Comparison of ENCODE assay signal across 2 cellular contexts in genomic region chr22:21609556-21610157, GRCh38. TPM values are rescaled to one million over a fixed set of nuclear protein-coding genes. Genes with fewer than 3 reads are reported as not detected.
"Had no signal": no experiment of that assay in that cellular context is flagged by ENCODE, and none has a peak within 500 bp of the region (broad histone marks: within the 10 kb centered on the region; RNA-seq: fewer than 3 reads in every experiment).

No MANE protein-coding gene starts in this region.

RNA-seq across cellular contexts. Expression of gene CCDC116, which starts 22.9 kb away (rescaled TPM):
- total RNA-seq: NCI-H460, SK-MEL-5 had no signal
